In the genomic region with DNA sequence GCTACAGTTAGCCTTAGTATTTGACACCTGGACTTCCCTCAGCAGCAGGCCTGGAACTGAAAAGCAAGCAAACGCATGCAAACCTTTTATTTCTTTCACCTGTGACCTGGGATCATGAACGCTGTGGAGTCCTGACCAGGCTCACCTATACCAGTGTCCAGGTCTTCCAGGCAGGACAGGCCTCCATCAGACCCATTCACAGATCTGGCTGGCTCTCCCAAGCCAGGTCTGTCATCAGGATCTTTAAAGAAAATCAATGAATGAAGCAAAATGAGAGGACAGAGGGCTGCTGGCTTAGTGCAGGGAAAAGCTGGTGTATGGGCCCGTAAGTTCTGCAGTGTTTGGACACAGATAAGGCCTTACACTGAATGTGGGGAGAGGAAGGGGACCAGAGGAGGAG, we compare ENCODE assay signal across 11 cellular contexts.
"Had no signal": no experiment of that assay in that cellular context is flagged by ENCODE, and none has a peak within 500 bp of the region (broad histone marks: within the 10 kb centered on the region; RNA-seq: fewer than 3 reads in every experiment).

No MANE protein-coding gene starts in this region.

- H3K36me3 Mint-ChIP-seq: activated CD4-positive, alpha-beta memory T cell treated with anti-CD3 and anti-CD28 coated beads for 36 hours; activated naive CD8-positive, alpha-beta T cell; naive thymus-derived CD8-positive, alpha-beta T cell; stimulated activated memory B cell treated with anti-CD40 and anti-IgM and Interleukin-4, amounts not matched to agents 10 μg/mL and 1 μg/mL and 100 μg/mL, for 72 hours had no signal

- H3K27ac Mint-ChIP-seq: activated CD4-positive, alpha-beta memory T cell treated with anti-CD3 and anti-CD28 coated beads for 36 hours; activated naive CD8-positive, alpha-beta T cell; naive thymus-derived CD8-positive, alpha-beta T cell; stimulated activated memory B cell treated with anti-CD40 and anti-IgM and Interleukin-4, amounts not matched to agents 10 μg/mL and 1 μg/mL and 100 μg/mL, for 72 hours had no signal

- ATAC-seq: gastrocnemius medialis; naive thymus-derived CD8-positive, alpha-beta T cell; sciatic nerve; stimulated activated memory B cell treated with anti-CD40 and anti-IgM and Interleukin-4, amounts not matched to agents 10 μg/mL and 1 μg/mL and 100 μg/mL, for 72 hours had no signal

- H3K27ac ChIP-seq: gastrocnemius medialis, left ventricle myocardium inferior, ovary had no signal

- H3K27me3 ChIP-seq: gastrocnemius medialis, ovary had no signal

- DNase-seq: activated CD4-positive, alpha-beta memory T cell treated with anti-CD3 and anti-CD28 coated beads for 36 hours; endodermal cell; left ventricle myocardium inferior; mesendoderm; naive thymus-derived CD8-positive, alpha-beta T cell; ovary; stimulated activated CD4-positive, alpha-beta T cell treated with anti-CD3 and anti-CD28 coated beads, Interleukin-4, amount 100 ng/mL, for 4 hours had no signal

- H3K4me3 ChIP-seq: gastrocnemius medialis, left ventricle myocardium inferior, ovary had no signal

- H3K27me3 Mint-ChIP-seq: activated CD4-positive, alpha-beta memory T cell treated with anti-CD3 and anti-CD28 coated beads for 36 hours; activated naive CD8-positive, alpha-beta T cell; naive thymus-derived CD8-positive, alpha-beta T cell; stimulated activated memory B cell treated with anti-CD40 and anti-IgM and Interleukin-4, amounts not matched to agents 10 μg/mL and 1 μg/mL and 100 μg/mL, for 72 hours had no signal

- H3K4me1 Mint-ChIP-seq: endodermal cell had no signal

- H3K4me1 ChIP-seq: gastrocnemius medialis had no signal

- H3K36me3 ChIP-seq: gastrocnemius medialis, left ventricle myocardium inferior, ovary had no signal

- H3K4me3 Mint-ChIP-seq: activated CD4-positive, alpha-beta memory T cell treated with anti-CD3 and anti-CD28 coated beads for 36 hours; activated naive CD8-positive, alpha-beta T cell; endodermal cell; naive thymus-derived CD8-positive, alpha-beta T cell; stimulated activated memory B cell treated with anti-CD40 and anti-IgM and Interleukin-4, amounts not matched to agents 10 μg/mL and 1 μg/mL and 100 μg/mL, for 72 hours had no signal

- H3K9me3 ChIP-seq: gastrocnemius medialis, left ventricle myocardium inferior, ovary had no signal

- H3K9me3 Mint-ChIP-seq: activated CD4-positive, alpha-beta memory T cell treated with anti-CD3 and anti-CD28 coated beads for 36 hours; endodermal cell; naive thymus-derived CD8-positive, alpha-beta T cell; stimulated activated memory B cell treated with anti-CD40 and anti-IgM and Interleukin-4, amounts not matched to agents 10 μg/mL and 1 μg/mL and 100 μg/mL, for 72 hours had no signal
